ENCODE assay signal across 1 cellular context in the genomic region with DNA sequence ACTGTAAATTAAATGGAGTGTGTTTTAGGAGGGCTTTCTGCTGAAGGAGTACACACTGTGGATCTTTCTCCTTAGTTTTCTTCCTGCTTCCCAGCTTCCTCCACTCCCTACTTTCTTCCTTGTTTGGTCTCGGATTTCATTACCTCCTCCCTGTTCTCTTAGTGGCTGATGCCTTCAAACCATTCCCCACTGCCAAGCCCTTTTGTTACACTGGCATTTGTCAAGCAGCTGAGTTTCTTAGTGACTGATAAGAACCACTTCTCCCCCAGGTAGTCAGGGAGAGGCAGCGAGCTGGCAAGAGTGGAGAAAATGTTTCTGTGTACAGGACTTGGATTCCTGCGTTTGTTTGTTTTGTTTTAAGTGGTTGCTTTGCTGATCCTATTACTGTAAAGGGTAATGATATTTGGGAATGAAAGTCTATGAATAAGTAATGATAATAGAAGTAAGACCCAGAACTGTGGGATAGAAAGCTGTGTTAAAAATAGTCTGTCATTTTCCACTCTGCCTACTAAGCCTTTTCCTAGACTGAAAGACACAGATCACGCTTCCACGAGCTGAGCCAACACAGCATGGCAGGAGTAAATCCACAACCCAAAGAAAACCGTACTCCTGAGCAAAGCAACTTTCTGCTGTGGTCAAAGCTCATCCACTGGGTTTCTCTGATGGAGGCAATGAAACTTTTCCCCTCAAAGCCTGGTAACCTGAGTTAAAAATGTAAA.
TF ChIP-seq lines count a peak whose summit lies in the region.

No MANE protein-coding gene starts in this region.

TF ChIP-seq in HEK293, 187 proteins besides CTCF, POLR2A, EP300 and RAD21 (continued from another document and continues in another):
- TF ChIP-seq ZBTB11 (tag by site-specific recombination; conservative IDR thresholded peaks at IDR 0.05; ENCODE audit: low read depth) (0 out of 2 replicates have a peak, but pooled peaks have one; percentile 11), ZSCAN30 (tag by site-specific recombination; IDR thresholded peaks at IDR 0.05) (no peak), ZEB2 (tag by site-specific recombination; IDR thresholded peaks at IDR 0.05) (0 out of 2 replicates have a peak, but pooled peaks have one; percentile 10), ZNF155 (tag by site-specific recombination; IDR thresholded peaks at IDR 0.05) (no peak), IKZF3 (tag by site-specific recombination; IDR thresholded peaks at IDR 0.05) (peak; percentile 42; the same call in 1 of the 2 replicates), ZNF341 (tag by site-specific recombination; IDR thresholded peaks at IDR 0.05; ENCODE audit: low read depth) (peak; percentile 75), ZNF24 (tag by site-specific recombination; IDR thresholded peaks at IDR 0.05) (no peak), TRIM28 (IDR thresholded peaks at IDR 0.05; ENCODE audit: borderline replicate concordance, low read length) (peak; percentile 85), PATZ1 (tag by site-specific recombination; IDR thresholded peaks at IDR 0.05) (peak; percentile 28; the same call in 1 of the 2 replicates), ZNF571 (tag by site-specific recombination; IDR thresholded peaks at IDR 0.05) (no peak), ZNF555 (tag by site-specific recombination; conservative IDR thresholded peaks at IDR 0.05) (no peak), ZNF211 (tag by site-specific recombination; IDR thresholded peaks at IDR 0.05; ENCODE audit: low read depth) (no peak), WT1 (tag by site-specific recombination; IDR thresholded peaks at IDR 0.05) (peak; percentile 77), OSR2 (tag by site-specific recombination; IDR thresholded peaks at IDR 0.05) (0 out of 2 replicates have a peak, but pooled peaks have one; percentile 41), ZNF157 (tag by site-specific recombination; IDR thresholded peaks at IDR 0.05) (no peak), ZNF239 (tag by site-specific recombination; IDR thresholded peaks at IDR 0.05) (no peak), PBX3 (CRISPR knock-in tag; IDR thresholded peaks at IDR 0.05) (no peak), SP7 (tag by site-specific recombination; IDR thresholded peaks at IDR 0.05) (0 out of 2 replicates have a peak, but pooled peaks have one; percentile 23), HOXA7 (CRISPR knock-in tag; IDR thresholded peaks at IDR 0.05; ENCODE audit: borderline replicate concordance) (no peak), ZNF335 (tag by site-specific recombination; conservative IDR thresholded peaks at IDR 0.05) (peak; percentile 41), MZF1 (tag by site-specific recombination; IDR thresholded peaks at IDR 0.05; ENCODE audit: borderline replicate concordance) (peak; percentile 96), ZBTB20 (tag by site-specific recombination; IDR thresholded peaks at IDR 0.05) (peak; percentile 69), ZNF510 (tag by site-specific recombination; IDR thresholded peaks at IDR 0.05; ENCODE audit: insufficient replicate concordance) (no peak), ZNF600 (tag by site-specific recombination; IDR thresholded peaks at IDR 0.05) (peak; percentile 58), GLIS1 (tag by site-specific recombination; IDR thresholded peaks at IDR 0.05) (peak; percentile 67), ZXDB (tag by site-specific recombination; IDR thresholded peaks at IDR 0.05) (0 out of 2 replicates have a peak, but pooled peaks have one; percentile 19), TCF7L2 (IDR thresholded peaks at IDR 0.05; ENCODE audit: borderline replicate concordance, low read depth, low read length) (no peak), PRDM1 (tag by site-specific recombination; IDR thresholded peaks at IDR 0.05) (peak; percentile 86), FEZF1 (tag by site-specific recombination; IDR thresholded peaks at IDR 0.05) (peak; percentile 62; the same call in 1 of the 2 replicates)
- TF ChIP-seq, protein P1, sequence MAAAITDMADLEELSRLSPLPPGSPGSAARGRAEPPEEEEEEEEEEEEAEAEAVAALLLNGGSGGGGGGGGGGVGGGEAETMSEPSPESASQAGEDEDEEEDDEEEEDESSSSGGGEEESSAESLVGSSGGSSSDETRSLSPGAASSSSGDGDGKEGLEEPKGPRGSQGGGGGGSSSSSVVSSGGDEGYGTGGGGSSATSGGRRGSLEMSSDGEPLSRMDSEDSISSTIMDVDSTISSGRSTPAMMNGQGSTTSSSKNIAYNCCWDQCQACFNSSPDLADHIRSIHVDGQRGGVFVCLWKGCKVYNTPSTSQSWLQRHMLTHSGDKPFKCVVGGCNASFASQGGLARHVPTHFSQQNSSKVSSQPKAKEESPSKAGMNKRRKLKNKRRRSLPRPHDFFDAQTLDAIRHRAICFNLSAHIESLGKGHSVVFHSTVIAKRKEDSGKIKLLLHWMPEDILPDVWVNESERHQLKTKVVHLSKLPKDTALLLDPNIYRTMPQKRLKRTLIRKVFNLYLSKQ (tag by site-specific recombination; IDR thresholded peaks at IDR 0.05; ENCODE audit: borderline replicate concordance): no peak
- TF ChIP-seq, protein P2, sequence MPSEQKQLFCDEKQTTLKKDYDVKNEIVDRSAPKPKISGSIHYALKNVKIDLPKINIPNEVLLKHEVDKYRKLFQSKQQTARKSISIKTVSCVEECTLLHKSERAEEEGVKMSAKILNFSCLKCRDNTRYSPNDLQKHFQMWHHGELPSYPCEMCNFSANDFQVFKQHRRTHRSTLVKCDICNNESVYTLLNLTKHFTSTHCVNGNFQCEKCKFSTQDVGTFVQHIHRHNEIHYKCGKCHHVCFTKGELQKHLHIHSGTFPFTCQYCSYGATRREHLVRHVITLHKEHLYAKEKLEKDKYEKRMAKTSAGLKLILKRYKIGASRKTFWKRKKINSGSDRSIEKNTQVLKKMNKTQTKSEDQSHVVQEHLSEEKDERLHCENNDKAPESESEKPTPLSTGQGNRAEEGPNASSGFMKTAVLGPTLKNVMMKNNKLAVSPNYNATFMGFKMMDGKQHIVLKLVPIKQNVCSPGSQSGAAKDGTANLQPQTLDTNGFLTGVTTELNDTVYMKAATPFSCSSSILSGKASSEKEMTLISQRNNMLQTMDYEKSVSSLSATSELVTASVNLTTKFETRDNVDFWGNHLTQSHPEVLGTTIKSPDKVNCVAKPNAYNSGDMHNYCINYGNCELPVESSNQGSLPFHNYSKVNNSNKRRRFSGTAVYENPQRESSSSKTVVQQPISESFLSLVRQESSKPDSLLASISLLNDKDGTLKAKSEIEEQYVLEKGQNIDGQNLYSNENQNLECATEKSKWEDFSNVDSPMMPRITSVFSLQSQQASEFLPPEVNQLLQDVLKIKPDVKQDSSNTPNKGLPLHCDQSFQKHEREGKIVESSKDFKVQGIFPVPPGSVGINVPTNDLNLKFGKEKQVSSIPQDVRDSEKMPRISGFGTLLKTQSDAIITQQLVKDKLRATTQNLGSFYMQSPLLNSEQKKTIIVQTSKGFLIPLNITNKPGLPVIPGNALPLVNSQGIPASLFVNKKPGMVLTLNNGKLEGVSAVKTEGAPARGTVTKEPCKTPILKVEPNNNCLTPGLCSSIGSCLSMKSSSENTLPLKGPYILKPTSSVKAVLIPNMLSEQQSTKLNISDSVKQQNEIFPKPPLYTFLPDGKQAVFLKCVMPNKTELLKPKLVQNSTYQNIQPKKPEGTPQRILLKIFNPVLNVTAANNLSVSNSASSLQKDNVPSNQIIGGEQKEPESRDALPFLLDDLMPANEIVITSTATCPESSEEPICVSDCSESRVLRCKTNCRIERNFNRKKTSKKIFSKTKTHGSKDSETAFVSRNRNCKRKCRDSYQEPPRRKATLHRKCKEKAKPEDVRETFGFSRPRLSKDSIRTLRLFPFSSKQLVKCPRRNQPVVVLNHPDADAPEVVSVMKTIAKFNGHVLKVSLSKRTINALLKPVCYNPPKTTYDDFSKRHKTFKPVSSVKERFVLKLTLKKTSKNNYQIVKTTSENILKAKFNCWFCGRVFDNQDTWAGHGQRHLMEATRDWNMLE (tag by site-specific recombination; conservative IDR thresholded peaks at IDR 0.05; ENCODE audit: low read depth): 0 out of 2 replicates have a peak, but pooled peaks have one; percentile 10
- TF ChIP-seq, protein P3, sequence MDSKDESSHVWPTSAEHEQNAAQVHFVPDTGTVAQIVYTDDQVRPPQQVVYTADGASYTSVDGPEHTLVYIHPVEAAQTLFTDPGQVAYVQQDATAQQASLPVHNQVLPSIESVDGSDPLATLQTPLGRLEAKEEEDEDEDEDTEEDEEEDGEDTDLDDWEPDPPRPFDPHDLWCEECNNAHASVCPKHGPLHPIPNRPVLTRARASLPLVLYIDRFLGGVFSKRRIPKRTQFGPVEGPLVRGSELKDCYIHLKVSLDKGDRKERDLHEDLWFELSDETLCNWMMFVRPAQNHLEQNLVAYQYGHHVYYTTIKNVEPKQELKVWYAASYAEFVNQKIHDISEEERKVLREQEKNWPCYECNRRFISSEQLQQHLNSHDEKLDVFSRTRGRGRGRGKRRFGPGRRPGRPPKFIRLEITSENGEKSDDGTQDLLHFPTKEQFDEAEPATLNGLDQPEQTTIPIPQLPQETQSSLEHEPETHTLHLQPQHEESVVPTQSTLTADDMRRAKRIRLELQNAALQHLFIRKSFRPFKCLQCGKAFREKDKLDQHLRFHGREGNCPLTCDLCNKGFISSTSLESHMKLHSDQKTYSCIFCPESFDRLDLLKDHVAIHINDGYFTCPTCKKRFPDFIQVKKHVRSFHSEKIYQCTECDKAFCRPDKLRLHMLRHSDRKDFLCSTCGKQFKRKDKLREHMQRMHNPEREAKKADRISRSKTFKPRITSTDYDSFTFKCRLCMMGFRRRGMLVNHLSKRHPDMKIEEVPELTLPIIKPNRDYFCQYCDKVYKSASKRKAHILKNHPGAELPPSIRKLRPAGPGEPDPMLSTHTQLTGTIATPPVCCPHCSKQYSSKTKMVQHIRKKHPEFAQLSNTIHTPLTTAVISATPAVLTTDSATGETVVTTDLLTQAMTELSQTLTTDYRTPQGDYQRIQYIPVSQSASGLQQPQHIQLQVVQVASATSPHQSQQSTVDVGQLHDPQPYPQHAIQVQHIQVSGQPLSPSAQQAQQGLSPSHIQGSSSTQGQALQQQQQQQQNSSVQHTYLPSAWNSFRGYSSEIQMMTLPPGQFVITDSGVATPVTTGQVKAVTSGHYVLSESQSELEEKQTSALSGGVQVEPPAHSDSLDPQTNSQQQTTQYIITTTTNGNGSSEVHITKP (tag by site-specific recombination; IDR thresholded peaks at IDR 0.05): peak; percentile 53
- TF ChIP-seq, protein P4, sequence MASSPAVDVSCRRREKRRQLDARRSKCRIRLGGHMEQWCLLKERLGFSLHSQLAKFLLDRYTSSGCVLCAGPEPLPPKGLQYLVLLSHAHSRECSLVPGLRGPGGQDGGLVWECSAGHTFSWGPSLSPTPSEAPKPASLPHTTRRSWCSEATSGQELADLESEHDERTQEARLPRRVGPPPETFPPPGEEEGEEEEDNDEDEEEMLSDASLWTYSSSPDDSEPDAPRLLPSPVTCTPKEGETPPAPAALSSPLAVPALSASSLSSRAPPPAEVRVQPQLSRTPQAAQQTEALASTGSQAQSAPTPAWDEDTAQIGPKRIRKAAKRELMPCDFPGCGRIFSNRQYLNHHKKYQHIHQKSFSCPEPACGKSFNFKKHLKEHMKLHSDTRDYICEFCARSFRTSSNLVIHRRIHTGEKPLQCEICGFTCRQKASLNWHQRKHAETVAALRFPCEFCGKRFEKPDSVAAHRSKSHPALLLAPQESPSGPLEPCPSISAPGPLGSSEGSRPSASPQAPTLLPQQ (tag by site-specific recombination; IDR thresholded peaks at IDR 0.05): no peak
- TF ChIP-seq, protein P5, sequence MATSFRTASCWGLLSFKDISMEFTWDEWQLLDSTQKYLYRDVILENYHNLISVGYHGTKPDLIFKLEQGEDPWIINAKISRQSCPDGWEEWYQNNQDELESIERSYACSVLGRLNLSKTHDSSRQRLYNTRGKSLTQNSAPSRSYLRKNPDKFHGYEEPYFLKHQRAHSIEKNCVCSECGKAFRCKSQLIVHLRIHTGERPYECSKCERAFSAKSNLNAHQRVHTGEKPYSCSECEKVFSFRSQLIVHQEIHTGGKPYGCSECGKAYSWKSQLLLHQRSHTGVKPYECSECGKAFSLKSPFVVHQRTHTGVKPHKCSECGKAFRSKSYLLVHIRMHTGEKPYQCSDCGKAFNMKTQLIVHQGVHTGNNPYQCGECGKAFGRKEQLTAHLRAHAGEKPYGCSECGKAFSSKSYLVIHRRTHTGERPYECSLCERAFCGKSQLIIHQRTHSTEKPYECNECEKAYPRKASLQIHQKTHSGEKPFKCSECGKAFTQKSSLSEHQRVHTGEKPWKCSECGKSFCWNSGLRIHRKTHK (tag by site-specific recombination; IDR thresholded peaks at IDR 0.05): no peak
